8 cellular contexts compared by ENCODE assay signal in genomic region chr1:202143011-202143767, GRCh38. TPM values are rescaled to one million over a fixed set of nuclear protein-coding genes. Genes with fewer than 3 reads are reported as not detected.
DNase-seq lines count a peak whose midpoint lies in the region; ATAC-seq and TF ChIP-seq lines count a peak whose summit lies in the region.

No MANE protein-coding gene starts in this region.

- peak overlapping the region; percentile 77 for H3K4me3 ChIP-seq in OCI-LY1 (ENCODE audit: low read depth, low read length, poor library complexity, severe bottlenecking)
- peak overlapping the region; percentile 87 to 99 (median 91) for H3K4me3 ChIP-seq in right lobe of liver
- peak overlapping the region; percentile 96 for H3K4me3 ChIP-seq in tibial artery

- peak overlapping the region; percentile 72 for H3K27ac Mint-ChIP-seq in HFFc6

- H3K36me3 ChIP-seq in OCI-LY1 (ENCODE audit: insufficient read depth, low read length) = peaks cover 33% of the 10 kb centered on the region
- no peaks in the 10 kb centered on the region for H3K36me3 ChIP-seq in right lobe of liver
- H3K36me3 ChIP-seq in tibial artery = peaks cover 0 to 4% (median 0%) of the 10 kb centered on the region in 3 donors

- H3K9ac ChIP-seq in OCI-LY1 (ENCODE audit: low read length) = peak overlapping the region; percentile 86

- H3K9me3 ChIP-seq in OCI-LY1 (ENCODE audit: low read length) (no peaks in the 10 kb centered on the region), right lobe of liver (no peaks in the 10 kb centered on the region), tibial artery (no peaks in the 10 kb centered on the region)

- no peaks in the 10 kb centered on the region for H3K9me3 Mint-ChIP-seq in HFFc6

- H3K79me2 ChIP-seq in OCI-LY1 (ENCODE audit: insufficient read depth, low read length) = peaks cover 29% of the 10 kb centered on the region

- no peaks in the 10 kb centered on the region for H4K20me1 ChIP-seq in OCI-LY1 (ENCODE audit: insufficient read depth, low read length)

- no peaks in the 10 kb centered on the region for H3K9me2 ChIP-seq in OCI-LY1 (ENCODE audit: low read depth, low read length)

- no peak overlapping the region for H2AFZ ChIP-seq in OCI-LY1 (ENCODE audit: low read length)

- 1% methylated on average over 12 of the region's 17 CpGs for WGBS in right lobe of liver (ENCODE audit: insufficient coverage, low coverage, low lambda C conversion rate, missing lambda C conversion rate)

- peaks cover 23% of the 10 kb centered on the region for H3K4me1 ChIP-seq in OCI-LY1 (ENCODE audit: insufficient read depth, low read length, severe bottlenecking)
- peaks cover 0 to 19% (median 6%) of the 10 kb centered on the region in 4 donors for H3K4me1 ChIP-seq in right lobe of liver
- H3K4me1 ChIP-seq in tibial artery = peaks cover 0 to 41% (median 26%) of the 10 kb centered on the region in 4 donors

- TF ChIP-seq CTCF in GM10266 (IDR thresholded peaks at IDR 0.05; ENCODE audit: control insufficient read depth, insufficient read depth, low read depth, missing control alignments) = no peak
- no peak for TF ChIP-seq CTCF in HFFc6 (IDR thresholded peaks at IDR 0.05)
- no peak for TF ChIP-seq CTCF in OCI-LY1 (IDR thresholded peaks at IDR 0.05; ENCODE audit: low read length)
- TF ChIP-seq CTCF in right lobe of liver (IDR thresholded peaks at IDR 0.05) = no peak
- no peak for TF ChIP-seq CTCF in tibial artery (IDR thresholded peaks at IDR 0.05)

- H3K27ac ChIP-seq in OCI-LY1 (ENCODE audit: low read depth, low read length, poor library complexity, severe bottlenecking) = peak overlapping the region; percentile 72
- H3K27ac ChIP-seq in right lobe of liver = peak overlapping the region; percentile 80 to 95 (median 91)
- H3K27ac ChIP-seq in tibial artery = peak overlapping the region; percentile 92 to 93

- ATAC-seq in right lobe of liver = peak; percentile 82 to 86 (median 83)

- H3K4me1 Mint-ChIP-seq in HFFc6 (ENCODE audit: low read depth) = peaks cover 19% of the 10 kb centered on the region

- TF ChIP-seq POLR2A in right lobe of liver (IDR thresholded peaks at IDR 0.05) = peak; percentile 62

- intact Hi-C loops in right lobe of liver (cut with DNase I) = loop anchor here in 1 of 2 donors (10.0 kb wide), 1 partner anchor 248 kb away; no protein-coding TSS in a partner anchor
- intact Hi-C loops in tibial artery (cut with DNase I; ENCODE audit: low total_unique reads) = loop anchor here (10.0 kb wide), 1 partner anchor 258 kb away; the partner anchor contains the start of gene SHISA4

- H3K4me3 Mint-ChIP-seq in HFFc6 = peak overlapping the region; percentile 90

- H3K27me3 Mint-ChIP-seq in HFFc6 (ENCODE audit: insufficient read depth) = peaks cover 8% of the 10 kb centered on the region

- DNase-seq in GM10266 (ENCODE audit: extremely low spot score) (peak; percentile 63), HFFc6 (no peak), cerebellar cortex (ENCODE audit: low spot score) (peak; percentile 30), right lobe of liver (peak; percentile 74 to 91 (median 89)), tibial artery (peak in 1 of 2 donors; percentile 55)
- DNase-seq in activated effector memory CD4-positive, alpha-beta T cell treated with Interleukin-2 at 50 U/mL for 16 hours = no peak
- DNase-seq in activated CD8-positive, alpha-beta memory T cell treated with anti-CD3 and anti-CD28 coated beads, Interleukin-2, amount 50 U/mL, for 4 hours = no peak

- H3F3A ChIP-seq in OCI-LY1 (ENCODE audit: insufficient read depth, low read length) = no peaks in the 10 kb centered on the region

- H3K4me2 ChIP-seq in OCI-LY1 (ENCODE audit: low read length) = peak overlapping the region; percentile 67

- H3K36me3 Mint-ChIP-seq in HFFc6 (ENCODE audit: low read depth) = no peaks in the 10 kb centered on the region

- H3K27me3 ChIP-seq in OCI-LY1 (ENCODE audit: insufficient read depth, low read length) = no peaks in the 10 kb centered on the region
- no peaks in the 10 kb centered on the region for H3K27me3 ChIP-seq in right lobe of liver
- no peaks in the 10 kb centered on the region for H3K27me3 ChIP-seq in tibial artery

RNA-seq across cellular contexts. Expression of gene ARL8A, which starts 1.3 kb away (rescaled TPM):
- 10 to 100 TPM; 44.6 to 60.7 (median 48.6) TPM for total RNA-seq in HFFc6 (2021; fragmentation: NEBNext Ultra II Directional; extraction: Animal tissue kit (Norgen Biotek cat#: 25700))
- 10 to 100 TPM; 23.1 to 57.7 (median 36.1) TPM for total RNA-seq in right lobe of liver

RNA-seq across cellular contexts. Expression of gene PTPN7, which starts 17.2 kb away (rescaled TPM):
- not detected for total RNA-seq in HFFc6 (2021; fragmentation: NEBNext Ultra II Directional; extraction: Animal tissue kit (Norgen Biotek cat#: 25700))
- 1 to 10 TPM in 2 of 6 experiments, under 1 TPM in 4; 0.18 to 5.1 (median 0.73) TPM for total RNA-seq in right lobe of liver

RNA-seq across cellular contexts. Expression of gene GPR37L1, which starts 20.5 kb away (rescaled TPM):
- not detected for total RNA-seq in HFFc6 (2021; fragmentation: NEBNext Ultra II Directional; extraction: Animal tissue kit (Norgen Biotek cat#: 25700))
- under 1 TPM in 4 of 6 experiments, not detected in 2; 0.12 to 0.49 (median 0.12) TPM for total RNA-seq in right lobe of liver

RNA-seq across cellular contexts. Expression of gene LGR6, which starts 50.4 kb away (rescaled TPM):
- total RNA-seq in HFFc6 (2021; fragmentation: NEBNext Ultra II Directional; extraction: Animal tissue kit (Norgen Biotek cat#: 25700)) = not detected
- 1 to 10 TPM in 3 of 6 experiments, under 1 TPM in 3; 0.17 to 2.0 (median 1.0) TPM for total RNA-seq in right lobe of liver

Comparison
In these comparisons a context has a peak if more than half of its experiments do, and no peak if none do; other contexts are left out.
1. DNase-seq: peak in GM10266 (single experiment), cerebellar cortex (single experiment) and right lobe of liver (3 of 3); none in HFFc6 (single experiment), activated effector memory CD4-positive, alpha-beta T cell treated with Interleukin-2 at 50 U/mL for 16 hours (single experiment) and activated CD8-positive, alpha-beta memory T cell treated with anti-CD3 and anti-CD28 coated beads, Interleukin-2, amount 50 U/mL, for 4 hours (single experiment).
2. Peak in every context shown above with its lines, with median percentiles within 50 percentile points of each other: H3K27ac ChIP-seq and H3K4me3 ChIP-seq.